In genomic region chr5:7902993-7903625, GRCh38 we compare ENCODE assay signal across 1 cellular context.
TF ChIP-seq lines count a peak whose summit lies in the region.

No MANE protein-coding gene starts in this region.

TF ChIP-seq in GM12878, 131 proteins besides CTCF, POLR2A, EP300 and RAD21:
- TF ChIP-seq BMI1 (IDR thresholded peaks at IDR 0.05; ENCODE audit: borderline replicate concordance) = no peak
- peak; percentile 31; the same call in 1 of the 2 replicates for TF ChIP-seq ZNF687 (IDR thresholded peaks at IDR 0.05)
